26 cellular contexts compared by ENCODE assay signal in genomic region chr5:126909856-126910255, GRCh38.
"Had no signal": no experiment of that assay in that cellular context is flagged by ENCODE, and none has a peak within 500 bp of the region (broad histone marks: within the 10 kb centered on the region; RNA-seq: fewer than 3 reads in every experiment).

No MANE protein-coding gene starts in this region.

- H3K4me3 ChIP-seq: lower lobe of right lung, neural progenitor cell, skin epidermis, spleen, testis, tibial artery had no signal

- H3K4me1 ChIP-seq: foreskin keratinocyte, lower lobe of right lung, neural progenitor cell, parathyroid adenoma, testis, tibial artery had no signal

- ATAC-seq: esophagus mucosa; foreskin keratinocyte; left ventricle myocardium superior; lower lobe of right lung; naive thymus-derived CD4-positive, alpha-beta T cell; stimulated activated memory B cell treated with anti-CD40 and anti-IgM and Interleukin-4, amounts not matched to agents 10 μg/mL and 1 μg/mL and 100 μg/mL, for 72 hours; stimulated activated naive CD8-positive, alpha-beta T cell treated with anti-CD3 and anti-CD28 coated beads, Interleukin-15, Interleukin-2, amounts not matched to agents 100 U/mL and 50 U/mL, for 24 hours had no signal

- H3K9me3 ChIP-seq: lower lobe of right lung, testis, tibial artery had no signal

- H3K4me1 Mint-ChIP-seq: memory B cell; stimulated activated memory B cell treated with anti-CD40 and anti-IgM and Interleukin-4, amounts not matched to agents 10 μg/mL and 1 μg/mL and 100 μg/mL, for 72 hours had no signal

- H3K36me3 ChIP-seq: lower lobe of right lung, neural progenitor cell had no signal

- H3K4me3 Mint-ChIP-seq: memory B cell; mesothelial cell of epicardium; naive thymus-derived CD4-positive, alpha-beta T cell; nephron; neural progenitor cell; stimulated activated memory B cell treated with anti-CD40 and anti-IgM and Interleukin-4, amounts not matched to agents 10 μg/mL and 1 μg/mL and 100 μg/mL, for 72 hours; type B pancreatic cell had no signal

- H3K27ac ChIP-seq: epithelial cell of prostate, foreskin keratinocyte, lower lobe of right lung, neural progenitor cell, parathyroid adenoma, skin epidermis, spleen, testis, tibial artery had no signal

- H3K27me3 Mint-ChIP-seq: memory B cell; naive thymus-derived CD4-positive, alpha-beta T cell; progenitor cell of endocrine pancreas; stimulated activated memory B cell treated with anti-CD40 and anti-IgM and Interleukin-4, amounts not matched to agents 10 μg/mL and 1 μg/mL and 100 μg/mL, for 72 hours; type B pancreatic cell had no signal

- H3K27me3 ChIP-seq: foreskin keratinocyte, neural progenitor cell, spleen, testis, tibial artery had no signal

- H3K27ac Mint-ChIP-seq: memory B cell; mesothelial cell of epicardium; naive thymus-derived CD4-positive, alpha-beta T cell; nephron; neural progenitor cell; progenitor cell of endocrine pancreas; stimulated activated memory B cell treated with anti-CD40 and anti-IgM and Interleukin-4, amounts not matched to agents 10 μg/mL and 1 μg/mL and 100 μg/mL, for 72 hours; type B pancreatic cell had no signal

- DNase-seq: caudate nucleus; cerebellar nuclear complex; effector memory CD4-positive, alpha-beta T cell; foreskin keratinocyte; hypothalamus; left ventricle myocardium superior; lower lobe of right lung; naive thymus-derived CD4-positive, alpha-beta T cell; right cardiac atrium; spleen; stimulated activated CD4-positive, alpha-beta T cell treated with anti-CD3 and anti-CD28 coated beads, Interleukin-4, amount 100 ng/mL, for 4 hours; stimulated activated naive CD8-positive, alpha-beta T cell treated with anti-CD3 and anti-CD28 coated beads, Interleukin-15, Interleukin-2, amounts not matched to agents 100 U/mL and 50 U/mL, for 24 hours; substantia nigra; testis; tibial artery had no signal
